ENCODE assay signal across 1 cellular context in genomic region chr10:3891396-3891795, GRCh38.
TF ChIP-seq lines count a peak whose summit lies in the region.

No MANE protein-coding gene starts in this region.

TF ChIP-seq in K562, 482 proteins besides CTCF, POLR2A, EP300 and RAD21 (continued from another document and continues in another):
- TF ChIP-seq ARID3A (IDR thresholded peaks at IDR 0.05; ENCODE audit: borderline replicate concordance, low read depth, low read length) = 0 out of 2 replicates have a peak, but pooled peaks have one; percentile 4
- no peak for TF ChIP-seq SETDB1 (IDR thresholded peaks at IDR 0.05; ENCODE audit: low read length)
- peak; percentile 60; the same call in 1 of the 2 replicates for TF ChIP-seq ZNF75A (CRISPR knock-in tag; IDR thresholded peaks at IDR 0.05)
- TF ChIP-seq BCLAF1 (IDR thresholded peaks at IDR 0.05; ENCODE audit: borderline replicate concordance in 1 of 2, control insufficient read depth in 1 of 2, low read depth in 2 of 2, low read length in 1 of 2) = no peak
- TF ChIP-seq ZNF217 (CRISPR knock-in tag; IDR thresholded peaks at IDR 0.05) = no peak
- no peak for TF ChIP-seq PTRF (tag; IDR thresholded peaks at IDR 0.05)
- TF ChIP-seq ZNF41 (CRISPR knock-in tag; conservative IDR thresholded peaks at IDR 0.05) = no peak
- TF ChIP-seq NR1H2 (CRISPR knock-in tag; IDR thresholded peaks at IDR 0.05) = no peak
- no peak for TF ChIP-seq SAP30 (IDR thresholded peaks at IDR 0.05; ENCODE audit: borderline replicate concordance, insufficient read depth, low read depth, low read length, poor library complexity, severe bottlenecking)
- peak; percentile 10; the same call in 1 of the 2 replicates for TF ChIP-seq FOXJ2 (tag; IDR thresholded peaks at IDR 0.05)
- no peak for TF ChIP-seq TSC22D4 (tag; IDR thresholded peaks at IDR 0.05)
- no peak for TF ChIP-seq RCOR1 (IDR thresholded peaks at IDR 0.05; ENCODE audit: borderline replicate concordance in 1 of 2, low read depth in 2 of 2, low read length in 2 of 2)
- no peak for TF ChIP-seq MAZ (CRISPR knock-in tag; conservative IDR thresholded peaks at IDR 0.05 in 1 of 2, IDR thresholded peaks at IDR 0.05 in 1 of 2)
- no peak for TF ChIP-seq ZNF24 (IDR thresholded peaks at IDR 0.05)
- TF ChIP-seq ZNF395 (CRISPR knock-in tag; IDR thresholded peaks at IDR 0.05) = no peak
- TF ChIP-seq HEY1 (CRISPR knock-in tag; IDR thresholded peaks at IDR 0.05; ENCODE audit: borderline replicate concordance) = 0 out of 2 replicates have a peak, but pooled peaks have one; percentile 9
- peak; percentile 39 for TF ChIP-seq CBFA2T3 (IDR thresholded peaks at IDR 0.05)
- no peak for TF ChIP-seq RREB1 (CRISPR knock-in tag; IDR thresholded peaks at IDR 0.05)
- TF ChIP-seq AFF4 (CRISPR knock-in tag; IDR thresholded peaks at IDR 0.05) = no peak
- TF ChIP-seq MBD1 (CRISPR knock-in tag; IDR thresholded peaks at IDR 0.05) = no peak
- no peak for TF ChIP-seq ZNF143 (CRISPR knock-in tag; IDR thresholded peaks at IDR 0.05)
- no peak for TF ChIP-seq SFPQ (IDR thresholded peaks at IDR 0.05; ENCODE audit: low read depth, low read length)
- 0 out of 4 replicates have a peak, but pooled peaks of 1 of the 2 experiments have one; percentile 8 for TF ChIP-seq MNT (conservative IDR thresholded peaks at IDR 0.05)
- no peak for TF ChIP-seq ARHGAP35 (IDR thresholded peaks at IDR 0.05; ENCODE audit: partially characterized antibody)
- TF ChIP-seq HCFC1 (IDR thresholded peaks at IDR 0.05; ENCODE audit: low read depth, low read length) = no peak
- TF ChIP-seq ZNF561 (CRISPR knock-in tag; conservative IDR thresholded peaks at IDR 0.05) = no peak
